In the genomic region with DNA sequence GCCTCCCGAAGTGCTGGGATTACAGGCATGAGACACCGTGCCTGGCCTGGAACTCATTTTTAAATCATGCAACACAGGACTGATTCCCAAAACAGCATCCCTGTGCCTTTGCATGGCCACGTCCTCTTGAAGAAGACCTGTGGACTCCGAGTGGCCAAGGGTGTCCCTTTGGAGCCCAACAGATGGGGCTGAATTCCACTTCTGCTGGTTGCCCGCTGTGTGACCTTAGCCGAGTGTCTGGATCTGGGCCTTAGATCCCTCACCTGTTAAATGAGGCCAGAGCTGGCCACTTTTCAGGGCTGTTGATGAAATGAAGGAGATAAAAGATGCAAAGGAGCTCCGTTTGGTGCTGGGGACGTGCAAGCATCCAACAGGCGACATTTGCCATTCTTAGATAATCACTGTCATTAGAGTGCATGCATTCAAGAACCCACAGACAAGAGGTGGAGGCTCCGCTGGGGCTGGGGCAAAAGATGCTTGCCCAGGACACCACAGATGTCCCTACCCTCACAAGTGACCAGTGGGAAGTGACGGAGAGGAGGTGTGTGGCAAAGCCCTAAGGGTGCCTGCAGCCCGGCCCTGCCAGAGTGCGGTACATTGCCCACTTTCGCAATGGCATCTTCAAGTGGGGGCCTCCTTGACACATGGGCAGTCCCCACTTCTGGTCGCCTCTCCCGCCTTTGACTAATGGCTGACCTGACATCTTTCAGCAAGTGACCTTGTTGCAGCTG, we compare ENCODE assay signal across 17 cellular contexts.
DNase-seq lines count a peak whose midpoint lies in the region; ATAC-seq and TF ChIP-seq lines count a peak whose summit lies in the region.
"Had no signal": no experiment of that assay in that cellular context is flagged by ENCODE, and none has a peak within 500 bp of the region (broad histone marks: within the 10 kb centered on the region; RNA-seq: fewer than 3 reads in every experiment).

No MANE protein-coding gene starts in this region.

- no peak for ATAC-seq in activated CD8-positive, alpha-beta memory T cell treated with anti-CD3 and anti-CD28 coated beads, Interleukin-2, amount 10 ng/mL, durations not matched to agents 7 days and 5 days
- ATAC-seq in thoracic aorta (ENCODE audit: insufficient number of reproducible peaks, low FRiP score, low read depth) (no peak), GM18517 (IDR thresholded peaks at IDR 0.05; ENCODE audit: unreplicated experiment) (no peak)

- DNase-seq in activated CD8-positive, alpha-beta memory T cell treated with anti-CD3 and anti-CD28 coated beads for 24 hours: peak; percentile 47
- DNase-seq in activated CD8-positive, alpha-beta memory T cell treated with anti-CD3 and anti-CD28 coated beads, Interleukin-2, amount 10 ng/mL, durations not matched to agents 7 days and 5 days: no peak
- DNase-seq in RWPE1 (ENCODE audit: low spot score): no peak
- peak; percentile 82 for DNase-seq in mesenteric fat pad (ENCODE audit: low spot score)
- DNase-seq in thoracic aorta (ENCODE audit: low spot score): no peak
- DNase-seq in NCI-H526 treated with DMSO at 0.1 percent for 48 hours (lab: John Stamatoyannopoulos, UW): no peak
- DNase-seq in OCI-M2 (lab: John Stamatoyannopoulos, UW; ENCODE audit: unreplicated experiment): no peak
- DNase-seq: CD8-positive, alpha-beta memory T cell; IMR-90; Kasumi-1; NCI-H1105 treated with DMSO at 0.1 percent for 48 hours; NCI-H187; NCI-H510A treated with DMSO at 0.1 percent for 48 hours; SIG-M5 had no signal

- H3K27me3 ChIP-seq in thoracic aorta (replicated peaks; ENCODE audit: insufficient read depth): no peaks in the 10 kb centered on the region

- no peak for TF ChIP-seq CTCF in RWPE1 (conservative IDR thresholded peaks at IDR 0.05; ENCODE audit: low read depth)
- no peak for TF ChIP-seq CTCF in thoracic aorta (IDR thresholded peaks at IDR 0.05)

- H3K27ac Mint-ChIP-seq in activated CD8-positive, alpha-beta memory T cell treated with anti-CD3 and anti-CD28 coated beads, Interleukin-2, amount 10 ng/mL, durations not matched to agents 7 days and 5 days: no peak overlapping the region

- no peaks in the 10 kb centered on the region for H3K9me3 ChIP-seq in thoracic aorta
- H3K9me3 ChIP-seq: HAP-1 had no signal

- H3K9me3 Mint-ChIP-seq in activated CD8-positive, alpha-beta memory T cell treated with anti-CD3 and anti-CD28 coated beads, Interleukin-2, amount 10 ng/mL, durations not matched to agents 7 days and 5 days (ENCODE audit: low read depth): no peaks in the 10 kb centered on the region
- H3K9me3 Mint-ChIP-seq: CD8-positive, alpha-beta memory T cell had no signal

- H3K4me1 Mint-ChIP-seq in activated CD8-positive, alpha-beta memory T cell treated with anti-CD3 and anti-CD28 coated beads, Interleukin-2, amount 10 ng/mL, durations not matched to agents 7 days and 5 days: peaks cover 5% of the 10 kb centered on the region

- POLR2A ChIA-PET in RWPE1 (lab: Yijun Ruan, JAX; ENCODE audit: low non-redundant PET): no interaction called here

- CTCF ChIA-PET in activated CD8-positive, alpha-beta memory T cell treated with anti-CD3 and anti-CD28 coated beads, Interleukin-2, amount 10 ng/mL, durations not matched to agents 7 days and 5 days (lab: Charles Lee): no interaction called here
- CTCF ChIA-PET in RWPE1 (lab: Yijun Ruan, JAX): no interaction called here

- no peaks in the 10 kb centered on the region for H3K36me3 Mint-ChIP-seq in activated CD8-positive, alpha-beta memory T cell treated with anti-CD3 and anti-CD28 coated beads, Interleukin-2, amount 10 ng/mL, durations not matched to agents 7 days and 5 days
- H3K36me3 Mint-ChIP-seq: CD8-positive, alpha-beta memory T cell had no signal

- no peak overlapping the region for H3K4me3 Mint-ChIP-seq in activated CD8-positive, alpha-beta memory T cell treated with anti-CD3 and anti-CD28 coated beads, Interleukin-2, amount 10 ng/mL, durations not matched to agents 7 days and 5 days
- H3K4me3 Mint-ChIP-seq: CD8-positive, alpha-beta memory T cell had no signal

- H3K27me3 Mint-ChIP-seq in activated CD8-positive, alpha-beta memory T cell treated with anti-CD3 and anti-CD28 coated beads, Interleukin-2, amount 10 ng/mL, durations not matched to agents 7 days and 5 days: peaks cover 30% of the 10 kb centered on the region

- peaks cover 31 to 62% of the 10 kb centered on the region in 2 donors for H3K4me1 ChIP-seq in thoracic aorta (ENCODE audit: control insufficient read depth in 1 of 2, low read depth in 2 of 2)
- H3K4me1 ChIP-seq: HAP-1 had no signal

- H3K27ac ChIP-seq in RWPE1 (peak overlapping the region; percentile 97), thoracic aorta (peak overlapping the region; percentile 96 to 99)
- H3K27ac ChIP-seq: 22Rv1 had no signal

- no peaks in the 10 kb centered on the region for H3K36me3 ChIP-seq in thoracic aorta
- H3K36me3 ChIP-seq: HAP-1 had no signal

- H3K4me3 ChIP-seq in thoracic aorta: no peak overlapping the region
- H3K4me3 ChIP-seq: HAP-1 had no signal

Comparison
In these comparisons a context has a peak if more than half of its experiments do, and no peak if none do; other contexts are left out.
1. DNase-seq: peak in activated CD8-positive, alpha-beta memory T cell treated with anti-CD3 and anti-CD28 coated beads for 24 hours (single experiment) and mesenteric fat pad (single experiment); none in activated CD8-positive, alpha-beta memory T cell treated with anti-CD3 and anti-CD28 coated beads, Interleukin-2, amount 10 ng/mL, durations not matched to agents 7 days and 5 days (single experiment), RWPE1 (single experiment), thoracic aorta (single experiment), NCI-H526 treated with DMSO at 0.1 percent for 48 hours (single experiment) and OCI-M2 (single experiment).